Comparison of ENCODE assay signal across 1 cellular context in the genomic region with DNA sequence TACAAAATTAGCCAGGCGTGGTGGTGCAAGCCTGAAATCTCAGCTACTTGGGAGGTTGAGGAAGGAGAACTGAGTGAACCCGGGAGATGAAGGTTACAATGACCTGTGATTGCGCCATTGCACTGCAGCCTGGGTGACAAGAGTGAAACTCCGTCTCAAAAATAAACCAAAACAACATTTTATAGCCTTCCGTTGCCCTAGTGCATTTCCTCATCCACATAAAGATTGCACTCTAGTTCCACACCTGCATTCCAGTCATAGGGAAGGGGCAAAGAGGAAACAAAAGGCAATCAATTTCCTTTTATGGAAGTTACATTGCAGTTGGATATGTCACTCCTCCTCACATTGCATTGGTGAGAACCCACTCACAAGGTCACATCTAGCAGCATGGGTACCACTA.
TF ChIP-seq lines count a peak whose summit lies in the region.

No MANE protein-coding gene starts in this region.

TF ChIP-seq in GM23338, 12 proteins besides CTCF, POLR2A, EP300 and RAD21 (continued from another document):
- TF ChIP-seq, protein P1, sequence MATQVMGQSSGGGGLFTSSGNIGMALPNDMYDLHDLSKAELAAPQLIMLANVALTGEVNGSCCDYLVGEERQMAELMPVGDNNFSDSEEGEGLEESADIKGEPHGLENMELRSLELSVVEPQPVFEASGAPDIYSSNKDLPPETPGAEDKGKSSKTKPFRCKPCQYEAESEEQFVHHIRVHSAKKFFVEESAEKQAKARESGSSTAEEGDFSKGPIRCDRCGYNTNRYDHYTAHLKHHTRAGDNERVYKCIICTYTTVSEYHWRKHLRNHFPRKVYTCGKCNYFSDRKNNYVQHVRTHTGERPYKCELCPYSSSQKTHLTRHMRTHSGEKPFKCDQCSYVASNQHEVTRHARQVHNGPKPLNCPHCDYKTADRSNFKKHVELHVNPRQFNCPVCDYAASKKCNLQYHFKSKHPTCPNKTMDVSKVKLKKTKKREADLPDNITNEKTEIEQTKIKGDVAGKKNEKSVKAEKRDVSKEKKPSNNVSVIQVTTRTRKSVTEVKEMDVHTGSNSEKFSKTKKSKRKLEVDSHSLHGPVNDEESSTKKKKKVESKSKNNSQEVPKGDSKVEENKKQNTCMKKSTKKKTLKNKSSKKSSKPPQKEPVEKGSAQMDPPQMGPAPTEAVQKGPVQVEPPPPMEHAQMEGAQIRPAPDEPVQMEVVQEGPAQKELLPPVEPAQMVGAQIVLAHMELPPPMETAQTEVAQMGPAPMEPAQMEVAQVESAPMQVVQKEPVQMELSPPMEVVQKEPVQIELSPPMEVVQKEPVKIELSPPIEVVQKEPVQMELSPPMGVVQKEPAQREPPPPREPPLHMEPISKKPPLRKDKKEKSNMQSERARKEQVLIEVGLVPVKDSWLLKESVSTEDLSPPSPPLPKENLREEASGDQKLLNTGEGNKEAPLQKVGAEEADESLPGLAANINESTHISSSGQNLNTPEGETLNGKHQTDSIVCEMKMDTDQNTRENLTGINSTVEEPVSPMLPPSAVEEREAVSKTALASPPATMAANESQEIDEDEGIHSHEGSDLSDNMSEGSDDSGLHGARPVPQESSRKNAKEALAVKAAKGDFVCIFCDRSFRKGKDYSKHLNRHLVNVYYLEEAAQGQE (IDR thresholded peaks at IDR 0.05; ENCODE audit: unreplicated experiment): no peak
- TF ChIP-seq CREB1 (CRISPR knock-in tag; IDR thresholded peaks at IDR 0.05; ENCODE audit: low read depth): no peak
